In genomic region chr9:90342607-90343006, GRCh38 we compare ENCODE assay signal across 6 cellular contexts.
"Had no signal": no experiment of that assay in that cellular context is flagged by ENCODE, and none has a peak within 500 bp of the region (broad histone marks: within the 10 kb centered on the region; RNA-seq: fewer than 3 reads in every experiment).

No MANE protein-coding gene starts in this region.

- DNase-seq: H9, HCEC 1CT, HFFc6, IMR-90 had no signal

- ATAC-seq: K562 had no signal

- H3K27ac Mint-ChIP-seq: GM23338, H9, HFFc6 had no signal

- H2AFZ ChIP-seq: GM23338 had no signal

- H3K4me3 Mint-ChIP-seq: GM23338, H9, HFFc6 had no signal

- H3K9me3 Mint-ChIP-seq: GM23338, H9 had no signal

- H3K4me2 ChIP-seq: GM23338 had no signal

- H3K4me3 ChIP-seq: GM23338, K562 had no signal
